In the genomic region with DNA sequence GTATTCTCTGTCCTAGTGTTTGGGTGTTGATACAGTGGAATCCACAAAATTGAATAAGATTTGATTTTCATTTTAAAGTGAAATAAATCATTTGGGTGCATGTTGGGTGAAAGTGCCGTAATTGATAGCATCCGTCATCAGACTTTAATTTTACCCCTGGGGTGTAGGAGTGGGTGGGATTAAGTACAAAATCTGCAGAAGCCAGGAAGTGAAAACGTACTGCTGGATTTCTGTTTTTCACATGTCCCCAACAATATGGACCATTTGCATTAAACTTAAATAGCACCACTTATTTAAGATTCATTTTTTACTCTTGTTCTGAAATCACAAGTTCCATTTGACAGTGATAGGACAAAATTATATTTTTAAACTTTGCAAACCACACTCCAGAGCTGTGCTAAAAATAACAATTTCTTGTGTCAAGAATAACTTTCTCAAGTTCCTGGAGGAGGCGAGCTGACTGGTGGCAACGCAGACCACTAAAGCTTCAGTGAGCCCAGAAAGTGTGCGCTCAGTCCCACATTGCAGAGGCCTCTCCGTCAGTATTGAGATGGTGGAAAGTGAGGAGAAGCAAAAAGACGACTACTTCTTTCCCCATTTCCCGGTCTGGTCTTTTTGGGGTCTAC, we compare ENCODE assay signal across 18 cellular contexts.
DNase-seq lines count a peak whose midpoint lies in the region; ATAC-seq and TF ChIP-seq lines count a peak whose summit lies in the region.
"Had no signal": no experiment of that assay in that cellular context is flagged by ENCODE, and none has a peak within 500 bp of the region (broad histone marks: within the 10 kb centered on the region; RNA-seq: fewer than 3 reads in every experiment).

No MANE protein-coding gene starts in this region.

- H3K9ac ChIP-seq in rectal smooth muscle tissue (ENCODE audit: low read length) = no peak overlapping the region

- ATAC-seq in GM19455 (IDR thresholded peaks at IDR 0.05; ENCODE audit: unreplicated experiment) (no peak), HG02852 (IDR thresholded peaks at IDR 0.05; ENCODE audit: unreplicated experiment) (no peak)
- ATAC-seq: left colon had no signal

- H3K36me3 ChIP-seq in HEK293 (ENCODE audit: control insufficient read depth in 2 of 2, insufficient read depth in 1 of 2, low read length in 2 of 2) = no peaks in the 10 kb centered on the region
- no peaks in the 10 kb centered on the region for H3K36me3 ChIP-seq in rectal smooth muscle tissue (ENCODE audit: control insufficient read depth, insufficient read depth, low read length)
- H3K36me3 ChIP-seq: ovary had no signal

- peak overlapping the region in 4 of 5 experiments; percentile 62 to 94 (median 82) for H3K27ac Mint-ChIP-seq in brain
- H3K27ac Mint-ChIP-seq: dendritic cell treated with granulocyte-macrophage colony-stimulating factor and Interleukin-4, amounts not matched to agents 40 ng/mL and 50 ng/mL, for 4 days had no signal

- no peaks in the 10 kb centered on the region for H3K27me3 ChIP-seq in rectal smooth muscle tissue (ENCODE audit: control insufficient read depth, insufficient read depth, low read length)
- H3K27me3 ChIP-seq: ovary had no signal

- peaks cover 73% of the 10 kb centered on the region for H3K4me1 Mint-ChIP-seq in brain

- no peaks in the 10 kb centered on the region for H3K27me3 Mint-ChIP-seq in brain
- H3K27me3 Mint-ChIP-seq: dendritic cell treated with granulocyte-macrophage colony-stimulating factor and Interleukin-4, amounts not matched to agents 40 ng/mL and 50 ng/mL, for 4 days had no signal

- no peak for DNase-seq in NCI-H1092 treated with DMSO at 0.1 percent for 48 hours (lab: John Stamatoyannopoulos, UW)
- DNase-seq: activated CD4-positive, CD25-positive, alpha-beta regulatory T cell; activated effector memory CD4-positive, alpha-beta T cell treated with Interleukin-2 at 50 U/mL for 16 hours; DMS 273 treated with DMSO at 0.1 percent for 48 hours; left colon; NCI-H1048; NCI-H69; ovary; SHP77 treated with DMSO at 0.1 percent for 48 hours; stimulated activated CD4-positive, alpha-beta T cell treated with anti-CD3 and anti-CD28 coated beads, Interleukin-1b, Interleukin-23, amount 100 ng/mL, for 48 hours; stimulated activated naive CD4-positive, alpha-beta T cell had no signal

- H3K27ac ChIP-seq in HEK293 (ENCODE audit: extremely low read depth, low read depth, low read length) = no peak overlapping the region
- H3K27ac ChIP-seq in rectal smooth muscle tissue (ENCODE audit: low read depth, low read length) = no peak overlapping the region
- H3K27ac ChIP-seq: ovary had no signal

- CTCF ChIA-PET in HEK293 (lab: Yijun Ruan, JAX) = interaction anchor here (0.5 kb wide), 1 partner anchor 29 kb away, joined by 4 read pairs; no protein-coding TSS in a partner anchor

- H3K4me3 ChIP-seq in GM08714 (ENCODE audit: low read length) (peak overlapping the region; percentile 72; the same call in 1 of the 2 replicates), HEK293 (ENCODE audit: low read depth, low read length) (no peak overlapping the region), rectal smooth muscle tissue (ENCODE audit: low read length) (peak overlapping the region; percentile 29)
- H3K4me3 ChIP-seq: ovary had no signal

- H3K36me3 Mint-ChIP-seq in brain = peaks cover 40% of the 10 kb centered on the region

- no peaks in the 10 kb centered on the region for H3K9me3 ChIP-seq in HEK293 (ENCODE audit: control insufficient read depth, insufficient read depth, low read depth, low read length)
- H3K9me3 ChIP-seq: ovary had no signal

- peaks cover 6% of the 10 kb centered on the region for H3K4me1 ChIP-seq in HEK293 (ENCODE audit: control insufficient read depth, insufficient read depth, low read length)
- H3K4me1 ChIP-seq in rectal smooth muscle tissue (ENCODE audit: control insufficient read depth, insufficient read depth, low read length) = peaks cover 12% of the 10 kb centered on the region

- H3K4me3 Mint-ChIP-seq in brain = peak overlapping the region in 1 of 5 experiments; percentile 54
- H3K4me3 Mint-ChIP-seq: dendritic cell treated with granulocyte-macrophage colony-stimulating factor and Interleukin-4, amounts not matched to agents 40 ng/mL and 50 ng/mL, for 4 days had no signal

- POLR2A ChIA-PET in HEK293 (lab: Yijun Ruan, JAX) = no interaction called here

- no peak for TF ChIP-seq CTCF in HEK293 (tag by site-specific recombination; IDR thresholded peaks at IDR 0.05)
- no peak for TF ChIP-seq CTCF in brain (conservative IDR thresholded peaks at IDR 0.05)

- peaks cover 7 to 22% (median 11%) of the 10 kb centered on the region in 5 experiments for H3K9me3 Mint-ChIP-seq in brain
- H3K9me3 Mint-ChIP-seq: dendritic cell treated with granulocyte-macrophage colony-stimulating factor and Interleukin-4, amounts not matched to agents 40 ng/mL and 50 ng/mL, for 4 days had no signal

TF ChIP-seq in HEK293, 187 proteins besides CTCF, POLR2A, EP300 and RAD21:
- TF ChIP-seq PRDM1 (tag by site-specific recombination; IDR thresholded peaks at IDR 0.05) (peak; percentile 51; the same call in 1 of the 2 replicates), ZNF280C (tag by site-specific recombination; IDR thresholded peaks at IDR 0.05) (no peak), ZNF610 (tag by site-specific recombination; IDR thresholded peaks at IDR 0.05; ENCODE audit: borderline replicate concordance) (no peak)
